2 cellular contexts compared by ENCODE assay signal in genomic region chr16:9042943-9043680, GRCh38.
TF ChIP-seq lines count a peak whose summit lies in the region.

No MANE protein-coding gene starts in this region.

TF ChIP-seq in GM23338, 12 proteins besides CTCF, POLR2A, EP300 and RAD21:
- TF ChIP-seq, protein P1, sequence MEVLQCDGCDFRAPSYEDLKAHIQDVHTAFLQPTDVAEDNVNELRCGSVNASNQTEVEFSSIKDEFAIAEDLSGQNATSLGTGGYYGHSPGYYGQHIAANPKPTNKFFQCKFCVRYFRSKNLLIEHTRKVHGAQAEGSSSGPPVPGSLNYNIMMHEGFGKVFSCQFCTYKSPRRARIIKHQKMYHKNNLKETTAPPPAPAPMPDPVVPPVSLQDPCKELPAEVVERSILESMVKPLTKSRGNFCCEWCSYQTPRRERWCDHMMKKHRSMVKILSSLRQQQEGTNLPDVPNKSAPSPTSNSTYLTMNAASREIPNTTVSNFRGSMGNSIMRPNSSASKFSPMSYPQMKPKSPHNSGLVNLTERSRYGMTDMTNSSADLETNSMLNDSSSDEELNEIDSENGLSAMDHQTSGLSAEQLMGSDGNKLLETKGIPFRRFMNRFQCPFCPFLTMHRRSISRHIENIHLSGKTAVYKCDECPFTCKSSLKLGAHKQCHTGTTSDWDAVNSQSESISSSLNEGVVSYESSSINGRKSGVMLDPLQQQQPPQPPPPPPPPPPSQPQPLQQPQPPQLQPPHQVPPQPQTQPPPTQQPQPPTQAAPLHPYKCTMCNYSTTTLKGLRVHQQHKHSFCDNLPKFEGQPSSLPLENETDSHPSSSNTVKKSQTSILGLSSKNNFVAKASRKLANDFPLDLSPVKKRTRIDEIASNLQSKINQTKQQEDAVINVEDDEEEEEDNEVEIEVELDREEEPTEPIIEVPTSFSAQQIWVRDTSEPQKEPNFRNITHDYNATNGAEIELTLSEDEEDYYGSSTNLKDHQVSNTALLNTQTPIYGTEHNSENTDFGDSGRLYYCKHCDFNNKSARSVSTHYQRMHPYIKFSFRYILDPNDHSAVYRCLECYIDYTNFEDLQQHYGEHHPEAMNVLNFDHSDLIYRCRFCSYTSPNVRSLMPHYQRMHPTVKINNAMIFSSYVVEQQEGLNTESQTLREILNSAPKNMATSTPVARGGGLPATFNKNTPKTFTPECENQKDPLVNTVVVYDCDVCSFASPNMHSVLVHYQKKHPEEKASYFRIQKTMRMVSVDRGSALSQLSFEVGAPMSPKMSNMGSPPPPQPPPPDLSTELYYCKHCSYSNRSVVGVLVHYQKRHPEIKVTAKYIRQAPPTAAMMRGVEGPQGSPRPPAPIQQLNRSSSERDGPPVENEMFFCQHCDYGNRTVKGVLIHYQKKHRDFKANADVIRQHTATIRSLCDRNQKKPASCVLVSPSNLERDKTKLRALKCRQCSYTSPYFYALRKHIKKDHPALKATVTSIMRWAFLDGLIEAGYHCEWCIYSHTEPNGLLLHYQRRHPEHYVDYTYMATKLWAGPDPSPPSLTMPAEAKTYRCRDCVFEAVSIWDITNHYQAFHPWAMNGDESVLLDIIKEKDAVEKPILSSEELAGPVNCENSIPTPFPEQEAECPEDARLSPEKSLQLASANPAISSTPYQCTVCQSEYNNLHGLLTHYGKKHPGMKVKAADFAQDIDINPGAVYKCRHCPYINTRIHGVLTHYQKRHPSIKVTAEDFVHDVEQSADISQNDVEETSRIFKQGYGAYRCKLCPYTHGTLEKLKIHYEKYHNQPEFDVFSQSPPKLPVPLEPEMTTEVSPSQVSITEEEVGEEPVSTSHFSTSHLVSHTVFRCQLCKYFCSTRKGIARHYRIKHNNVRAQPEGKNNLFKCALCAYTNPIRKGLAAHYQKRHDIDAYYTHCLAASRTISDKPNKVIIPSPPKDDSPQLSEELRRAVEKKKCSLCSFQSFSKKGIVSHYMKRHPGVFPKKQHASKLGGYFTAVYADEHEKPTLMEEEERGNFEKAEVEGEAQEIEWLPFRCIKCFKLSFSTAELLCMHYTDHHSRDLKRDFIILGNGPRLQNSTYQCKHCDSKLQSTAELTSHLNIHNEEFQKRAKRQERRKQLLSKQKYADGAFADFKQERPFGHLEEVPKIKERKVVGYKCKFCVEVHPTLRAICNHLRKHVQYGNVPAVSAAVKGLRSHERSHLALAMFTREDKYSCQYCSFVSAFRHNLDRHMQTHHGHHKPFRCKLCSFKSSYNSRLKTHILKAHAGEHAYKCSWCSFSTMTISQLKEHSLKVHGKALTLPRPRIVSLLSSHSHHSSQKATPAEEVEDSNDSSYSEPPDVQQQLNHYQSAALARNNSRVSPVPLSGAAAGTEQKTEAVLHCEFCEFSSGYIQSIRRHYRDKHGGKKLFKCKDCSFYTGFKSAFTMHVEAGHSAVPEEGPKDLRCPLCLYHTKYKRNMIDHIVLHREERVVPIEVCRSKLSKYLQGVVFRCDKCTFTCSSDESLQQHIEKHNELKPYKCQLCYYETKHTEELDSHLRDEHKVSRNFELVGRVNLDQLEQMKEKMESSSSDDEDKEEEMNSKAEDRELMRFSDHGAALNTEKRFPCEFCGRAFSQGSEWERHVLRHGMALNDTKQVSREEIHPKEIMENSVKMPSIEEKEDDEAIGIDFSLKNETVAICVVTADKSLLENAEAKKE (CRISPR knock-in tag; IDR thresholded peaks at IDR 0.05): no peak
- TF ChIP-seq STAT1 (IDR thresholded peaks at IDR 0.05; ENCODE audit: unreplicated experiment) (no peak), NANOG (IDR thresholded peaks at IDR 0.05; ENCODE audit: borderline replicate concordance) (no peak), EZH2 (IDR thresholded peaks at IDR 0.05; ENCODE audit: low read depth, unreplicated experiment) (no peak), ZNF331 (CRISPR knock-in tag; IDR thresholded peaks at IDR 0.05; ENCODE audit: low read depth) (no peak), ZNF114 (CRISPR knock-in tag; IDR thresholded peaks at IDR 0.05) (no peak), CREB1 (CRISPR knock-in tag; IDR thresholded peaks at IDR 0.05; ENCODE audit: low read depth) (no peak)

TF ChIP-seq in WTC11, 78 proteins besides CTCF, POLR2A, EP300 and RAD21 (continued from another document):
- TF ChIP-seq ZNF512 (CRISPR knock-in tag; IDR thresholded peaks at IDR 0.05; ENCODE audit: borderline replicate concordance): no peak
- TF ChIP-seq KAT7 (CRISPR knock-in tag; IDR thresholded peaks at IDR 0.05; ENCODE audit: borderline replicate concordance): no peak
- TF ChIP-seq USF2 (CRISPR knock-in tag; IDR thresholded peaks at IDR 0.05): no peak
